In the genomic region with DNA sequence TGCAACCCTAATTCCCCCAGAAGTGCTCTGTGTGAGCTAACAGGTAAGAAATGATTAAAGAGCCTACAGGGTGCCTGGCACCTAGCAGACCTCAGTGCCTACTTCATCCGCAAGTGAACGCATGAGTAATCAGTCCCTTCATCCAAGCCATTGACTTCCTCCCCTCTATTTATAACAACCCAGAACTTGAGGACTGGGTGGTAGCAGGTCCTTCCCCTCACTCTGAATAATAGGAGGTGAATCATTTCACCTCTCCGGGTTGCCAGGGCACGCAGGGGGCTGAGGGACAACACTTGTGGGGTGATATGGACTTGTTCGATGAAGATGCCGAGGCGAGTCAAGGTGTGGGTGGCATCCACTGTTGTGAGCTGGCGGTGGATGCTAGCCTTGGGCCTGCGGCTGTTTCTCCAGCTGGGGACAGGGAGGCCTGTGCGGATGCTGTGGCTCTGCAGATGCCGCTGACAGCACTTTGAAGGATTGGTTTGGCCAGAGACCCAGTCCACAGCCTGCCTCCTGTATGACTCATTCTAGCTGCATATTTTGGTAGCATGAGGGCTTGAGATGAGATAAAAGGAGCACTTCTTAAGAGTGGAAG, we compare ENCODE assay signal across 8 cellular contexts. TPM values are rescaled to one million over a fixed set of nuclear protein-coding genes. Genes with fewer than 3 reads are reported as not detected.
DNase-seq lines count a peak whose midpoint lies in the region; ATAC-seq and FAIRE-seq lines count a peak whose summit lies in the region.

No MANE protein-coding gene starts in this region.

- FAIRE-seq in islet of Langerhans (lab: Jason Lieb, UNC), result peak; percentile 73

- H3K27ac Mint-ChIP-seq in T-helper 17 cell, result peak overlapping the region; percentile 99

- H3K4me3 Mint-ChIP-seq in T-helper 17 cell, result peak overlapping the region; percentile 85

- H3K27me3 Mint-ChIP-seq in T-helper 17 cell, result no peaks in the 10 kb centered on the region

- H3K9me3 ChIP-seq in T-helper 17 cell (ENCODE audit: control insufficient read depth, low read length, poor library complexity, severe bottlenecking), result no peaks in the 10 kb centered on the region

- peaks cover 1% of the 10 kb centered on the region for H3K36me3 Mint-ChIP-seq in T-helper 17 cell (ENCODE audit: low read depth)

- peak; percentile 45 for ATAC-seq in HG03439 (IDR thresholded peaks at IDR 0.05; ENCODE audit: unreplicated experiment)
- ATAC-seq in T-helper 17 cell, result peak; percentile 60

- peak; percentile 2 for DNase-seq in NCI-H2227 (lab: John Stamatoyannopoulos, UW; ENCODE audit: unreplicated experiment)
- no peak for DNase-seq in NCI-H2227 treated with DMSO at 0.1 percent for 48 hours (lab: John Stamatoyannopoulos, UW)
- DNase-seq in T-helper 17 cell, result peak; percentile 21 to 63 (median 37)
- DNase-seq in anterior cingulate cortex (lab: John Stamatoyannopoulos, UW), result peak in 42 of 58 donors; percentile 10 to 85 (median 58)
- DNase-seq in stimulated activated CD4-positive, alpha-beta T cell treated with anti-CD3 and anti-CD28 coated beads, Interleukin-4, amount 100 ng/mL, for 24 hours, result peak; percentile 85
- DNase-seq in HuH-7.5 (ENCODE audit: low spot score), result no peak

- peaks cover 86% of the 10 kb centered on the region for H3K4me1 Mint-ChIP-seq in T-helper 17 cell

RNA-seq across cellular contexts. Expression of gene SORL1, which starts 12.3 kb away (rescaled TPM):
- total RNA-seq in T-helper 17 cell, result 100 to 1,000 TPM; 273 to 331 TPM

Comparison
In these comparisons a context has a peak if more than half of its experiments do, and no peak if none do; other contexts are left out.
1. DNase-seq: peak in NCI-H2227 (single experiment), T-helper 17 cell (3 of 3), anterior cingulate cortex (42 of 58) and stimulated activated CD4-positive, alpha-beta T cell treated with anti-CD3 and anti-CD28 coated beads, Interleukin-4, amount 100 ng/mL, for 24 hours (single experiment); none in NCI-H2227 treated with DMSO at 0.1 percent for 48 hours (single experiment) and HuH-7.5 (single experiment).